ENCODE assay signal across 1 cellular context in genomic region chr19:35994868-35995654, GRCh38.
TF ChIP-seq lines count a peak whose summit lies in the region.

SDHAF1 (plus strand) TSS chr19:35995188; CDS start chr19:35995275, 87 bp downstream.

TF ChIP-seq in HEK293, 187 proteins besides CTCF, POLR2A, EP300 and RAD21 (continued from another document and continues in another):
- TF ChIP-seq ATF2 (tag by site-specific recombination; IDR thresholded peaks at IDR 0.05; ENCODE audit: low read depth) (peak; percentile 41), HOXA7 (CRISPR knock-in tag; IDR thresholded peaks at IDR 0.05; ENCODE audit: borderline replicate concordance) (peak; percentile 71; the same call in 1 of the 2 replicates), GFI1B (tag by site-specific recombination; IDR thresholded peaks at IDR 0.05) (no peak), ELK4 (IDR thresholded peaks at IDR 0.05; ENCODE audit: borderline replicate concordance, low read depth, low read length) (no peak; the same call in 1 of the 2 replicates), ZNF561 (tag by site-specific recombination; IDR thresholded peaks at IDR 0.05; ENCODE audit: borderline replicate concordance) (peak; percentile 95), ZNF843 (tag by site-specific recombination; IDR thresholded peaks at IDR 0.05) (peak; percentile 76), ZNF488 (tag by site-specific recombination; IDR thresholded peaks at IDR 0.05) (peak; percentile 21; the same call in 1 of the 2 replicates), ZNF19 (tag by site-specific recombination; IDR thresholded peaks at IDR 0.05; ENCODE audit: low read depth) (no peak), ZNF768 (tag by site-specific recombination; IDR thresholded peaks at IDR 0.05) (no peak; the same call in 1 of the 2 replicates), ZNF837 (tag by site-specific recombination; IDR thresholded peaks at IDR 0.05) (no peak), ZNF121 (tag by site-specific recombination; IDR thresholded peaks at IDR 0.05) (peak; percentile 76), ZNF777 (tag by site-specific recombination; IDR thresholded peaks at IDR 0.05; ENCODE audit: borderline replicate concordance) (peak; percentile 98; the same call in 1 of the 2 replicates), ZNF398 (tag by site-specific recombination; IDR thresholded peaks at IDR 0.05) (peak; percentile 72), ZNF785 (tag by site-specific recombination; IDR thresholded peaks at IDR 0.05) (peak; percentile 69; the same call in 1 of the 2 replicates), TSHZ1 (tag by site-specific recombination; IDR thresholded peaks at IDR 0.05; ENCODE audit: borderline replicate concordance) (peak; percentile 5; the same call in 1 of the 2 replicates), ZSCAN5A (tag by site-specific recombination; IDR thresholded peaks at IDR 0.05) (peak; percentile 97), ZNF223 (tag by site-specific recombination; IDR thresholded peaks at IDR 0.05) (peak; percentile 74; the same call in 1 of the 2 replicates), PRDM2 (tag by site-specific recombination; IDR thresholded peaks at IDR 0.05; ENCODE audit: borderline replicate concordance) (no peak; the same call in 1 of the 2 replicates), ZNF704 (tag by site-specific recombination; IDR thresholded peaks at IDR 0.05) (no peak), ZNF354C (tag by site-specific recombination; IDR thresholded peaks at IDR 0.05; ENCODE audit: borderline replicate concordance, low read depth) (no peak), ZNF660 (tag by site-specific recombination; IDR thresholded peaks at IDR 0.05) (peak; percentile 64), TCF7L2 (IDR thresholded peaks at IDR 0.05; ENCODE audit: borderline replicate concordance, low read depth, low read length) (no peak), GLIS2 (tag by site-specific recombination; IDR thresholded peaks at IDR 0.05) (peak; percentile 94), ZNF791 (tag by site-specific recombination; IDR thresholded peaks at IDR 0.05) (no peak), ZNF202 (tag by site-specific recombination; IDR thresholded peaks at IDR 0.05; ENCODE audit: borderline replicate concordance) (no peak), ZNF449 (tag by site-specific recombination; IDR thresholded peaks at IDR 0.05) (peak; percentile 40; the same call in 1 of the 2 replicates), ZNF280D (tag by site-specific recombination; IDR thresholded peaks at IDR 0.05) (no peak)
